ENCODE assay signal across 16 cellular contexts in genomic region chr16:86635926-86636325, GRCh38. TPM values are rescaled to one million over a fixed set of nuclear protein-coding genes. Genes with fewer than 3 reads are reported as not detected.
A peak's percentile ranks its signal among the peaks of the same experiment; 100 is the strongest.
DNase-seq lines count a peak whose midpoint lies in the region; ATAC-seq and TF ChIP-seq lines count a peak whose summit lies in the region.
"Had no signal": no experiment of that assay in that cellular context is flagged by ENCODE, and none has a peak within 500 bp of the region (broad histone marks: within the 10 kb centered on the region; RNA-seq: fewer than 3 reads in every experiment).

No MANE protein-coding gene starts in this region.

- no peak overlapping the region for H4K91ac ChIP-seq in neuronal stem cell (ENCODE audit: low read depth, low read length, poor library complexity)

- no peak overlapping the region for H3K14ac ChIP-seq in neuronal stem cell (ENCODE audit: low read length)

- intact Hi-C loops in sigmoid colon (cut with DNase I) = no loop called here

- H3K23ac ChIP-seq in neuronal stem cell (ENCODE audit: low read depth, low read length, poor library complexity) = no peak overlapping the region

- H2BK12ac ChIP-seq in neuronal stem cell (ENCODE audit: low read length) = peak overlapping the region; percentile 42

- H4K8ac ChIP-seq in neuronal stem cell (ENCODE audit: low read depth, low read length) = no peak overlapping the region

- H2BK120ac ChIP-seq in neuronal stem cell (ENCODE audit: low read depth, low read length) = no peak overlapping the region

- no peak overlapping the region for H2AK5ac ChIP-seq in neuronal stem cell (ENCODE audit: low read depth, low read length)

- no peak overlapping the region; a peak in 1 of 22 replicates for H3K9ac ChIP-seq in BLaER1 treated with 17β-estradiol and CSF1 and Interleukin-3, amounts not matched to agents 10 nM and 100 nM
- H3K9ac ChIP-seq in neuronal stem cell (ENCODE audit: low read depth, low read length, poor library complexity) = no peak overlapping the region
- H3K9ac ChIP-seq: GM23248 had no signal

- TF ChIP-seq EP300 in sigmoid colon (IDR thresholded peaks at IDR 0.05) = no peak

- no peak for TF ChIP-seq POLR2A in sigmoid colon (IDR thresholded peaks at IDR 0.05)

- H4K20me1 ChIP-seq in BLaER1 treated with 17β-estradiol and CSF1 and Interleukin-3, amounts not matched to agents 10 nM and 100 nM = 0 out of 22 replicates have a peak, but pooled peaks cover 0 to 5% (median 0%) of the 10 kb centered on the region in 11 experiments

- peak overlapping the region; percentile 62 for H3K18ac ChIP-seq in neuronal stem cell (ENCODE audit: low read length)

- peak overlapping the region; percentile 8 for H2BK5ac ChIP-seq in neuronal stem cell (ENCODE audit: low read length)

- H3K4me3 ChIP-seq in BLaER1 treated with 17β-estradiol and CSF1 and Interleukin-3, amounts not matched to agents 10 nM and 100 nM = no peak overlapping the region
- H3K4me3 ChIP-seq in mesodermal cell (ENCODE audit: extremely low read depth, insufficient read depth, low read length, poor library complexity, severe bottlenecking) (no peak overlapping the region), neuronal stem cell (ENCODE audit: low read length in 2 of 2) (no peak overlapping the region), sigmoid colon (no peak overlapping the region)
- H3K4me3 ChIP-seq: A549, GM12878, GM23248 had no signal

- H3K4me1 ChIP-seq in BLaER1 treated with 17β-estradiol and CSF1 and Interleukin-3, amounts not matched to agents 10 nM and 100 nM = peaks cover 34 to 86% (median 75%) of the 10 kb centered on the region in 10 experiments
- H3K4me1 ChIP-seq in mesodermal cell (ENCODE audit: control insufficient read depth, insufficient read depth, low read length, poor library complexity, severe bottlenecking) (peaks cover 10% of the 10 kb centered on the region), neuronal stem cell (ENCODE audit: control insufficient read depth in 2 of 2, insufficient read depth in 1 of 2, low read depth in 1 of 2, low read length in 2 of 2) (peaks cover 3 to 7% of the 10 kb centered on the region in 2 donors), sigmoid colon (no peaks in the 10 kb centered on the region)

- peak overlapping the region; percentile 58 to 87 (median 75) for H3K4me2 ChIP-seq in BLaER1 treated with 17β-estradiol and CSF1 and Interleukin-3, amounts not matched to agents 10 nM and 100 nM
- H3K4me2 ChIP-seq in neuronal stem cell (ENCODE audit: insufficient read depth, low read length, poor library complexity, severe bottlenecking) = no peak overlapping the region
- H3K4me2 ChIP-seq: A549 had no signal

- no peak for TF ChIP-seq CTCF in sigmoid colon (IDR thresholded peaks at IDR 0.05)

- DNase-seq in neuronal stem cell (ENCODE audit: low spot score) (no peak), COLO829 (ENCODE audit: low spot score) (no peak), sigmoid colon (no peak)
- DNase-seq in activated CD8-positive, alpha-beta memory T cell treated with anti-CD3 and anti-CD28 coated beads for 24 hours = no peak
- DNase-seq: AML-193; C1 segment of cervical spinal cord; CD4-positive, alpha-beta T cell; DMS79; H9 had no signal

- ATAC-seq in HG03280 (IDR thresholded peaks at IDR 0.05; ENCODE audit: unreplicated experiment) = no peak
- ATAC-seq: A549, GM12878 had no signal

- H2AFZ ChIP-seq in neuronal stem cell (ENCODE audit: low read length) = no peak overlapping the region

- H3K79me1 ChIP-seq in neuronal stem cell (ENCODE audit: low read depth, low read length) = no peaks in the 10 kb centered on the region

- H3K4ac ChIP-seq in neuronal stem cell (ENCODE audit: low read length) = no peak overlapping the region

- H3K27me3 ChIP-seq in BLaER1 treated with 17β-estradiol and CSF1 and Interleukin-3, amounts not matched to agents 10 nM and 100 nM = peaks cover 0 to 20% (median 0%) of the 10 kb centered on the region in 11 experiments; a peak in 2 of 22 replicates
- H3K27me3 ChIP-seq in neuronal stem cell (ENCODE audit: control insufficient read depth in 3 of 3, insufficient read depth in 3 of 3, low read depth in 1 of 3, low read length in 3 of 3) (peaks cover 0 to 3% (median 0%) of the 10 kb centered on the region in 3 experiments), sigmoid colon (peaks cover 0 to 14% (median 0%) of the 10 kb centered on the region in 3 donors)

- no peak overlapping the region for H2BK15ac ChIP-seq in neuronal stem cell (ENCODE audit: low read length)

- H3K9me3 ChIP-seq in BLaER1 treated with 17β-estradiol and CSF1 and Interleukin-3, amounts not matched to agents 10 nM and 100 nM (replicated peaks in 1 of 11) = 0 out of 22 replicates have a peak, but pooled peaks cover 0 to 4% (median 0%) of the 10 kb centered on the region in 11 experiments
- peaks cover 5% of the 10 kb centered on the region for H3K9me3 ChIP-seq in mesodermal cell (ENCODE audit: control insufficient read depth, low read length)
- no peaks in the 10 kb centered on the region for H3K9me3 ChIP-seq in neuronal stem cell (replicated peaks in 1 of 2; ENCODE audit: control insufficient read depth in 2 of 2, insufficient read depth in 1 of 2, low read depth in 1 of 2, low read length in 2 of 2)
- no peaks in the 10 kb centered on the region for H3K9me3 ChIP-seq in sigmoid colon
- H3K9me3 ChIP-seq: A549 had no signal

- peak overlapping the region in 2 of 11 experiments; percentile 27 to 31; a peak in 3 of 22 replicates for H3K27ac ChIP-seq in BLaER1 treated with 17β-estradiol and CSF1 and Interleukin-3, amounts not matched to agents 10 nM and 100 nM
- H3K27ac ChIP-seq in mesodermal cell (ENCODE audit: low read depth, low read length, severe bottlenecking) (peak overlapping the region; percentile 65), neuronal stem cell (replicated peaks; ENCODE audit: low read length) (no peak overlapping the region), sigmoid colon (no peak overlapping the region)
- H3K27ac ChIP-seq: A549 had no signal

- 91 to 98% methylated on average over 8 to 9 of the region's 12 CpGs for WGBS in mesodermal cell (ENCODE audit: insufficient coverage in 2 of 2), 2 experiments
- no CpG with 5 or more reads among the region's 12 CpGs for WGBS in neuronal stem cell (ENCODE audit: extremely low coverage in 2 of 2, insufficient read length in 2 of 2, insufficient replicate concordance in 1 of 2), 2 donors
- WGBS in sigmoid colon, 2 donors = 78 to 82% methylated on average over 12 of the region's 12 CpGs

- H3K36me3 ChIP-seq in BLaER1 treated with 17β-estradiol and CSF1 and Interleukin-3, amounts not matched to agents 10 nM and 100 nM = no peaks in the 10 kb centered on the region
- H3K36me3 ChIP-seq in mesodermal cell (ENCODE audit: control insufficient read depth, insufficient read depth, low read length) (no peaks in the 10 kb centered on the region), neuronal stem cell (replicated peaks in 1 of 2; ENCODE audit: control insufficient read depth in 2 of 2, insufficient read depth in 2 of 2, low read length in 2 of 2) (no peaks in the 10 kb centered on the region), sigmoid colon (no peaks in the 10 kb centered on the region)

RNA-seq across cellular contexts. Expression of gene FOXL1, which starts 57.6 kb away (rescaled TPM):
- 3.8 TPM for polyA plus RNA-seq in mesodermal cell (2013, experiment 1 of 2)
- polyA plus RNA-seq in mesodermal cell (2013, experiment 2 of 2) = 2.6 TPM
- 0.04 TPM for polyA plus RNA-seq in neuronal stem cell (2013, experiment 1 of 2)
- polyA plus RNA-seq in neuronal stem cell (2013, experiment 2 of 2) = 0.07 TPM
- under 1 TPM in 3 of 4 donors, not detected in 1; 0.14 to 0.36 (median 0.28) TPM for total RNA-seq in sigmoid colon
- 1 to 10 TPM in 1 of 3 donors, under 1 TPM in 2; 0.60 to 1.6 (median 0.80) TPM for polyA plus RNA-seq in sigmoid colon
- total RNA-seq: CD4-positive, alpha-beta T cell; GM12878 had no signal
- polyA plus RNA-seq: IgD-negative memory B cell had no signal
